Comparison of ENCODE assay signal across 34 cellular contexts in the genomic region with DNA sequence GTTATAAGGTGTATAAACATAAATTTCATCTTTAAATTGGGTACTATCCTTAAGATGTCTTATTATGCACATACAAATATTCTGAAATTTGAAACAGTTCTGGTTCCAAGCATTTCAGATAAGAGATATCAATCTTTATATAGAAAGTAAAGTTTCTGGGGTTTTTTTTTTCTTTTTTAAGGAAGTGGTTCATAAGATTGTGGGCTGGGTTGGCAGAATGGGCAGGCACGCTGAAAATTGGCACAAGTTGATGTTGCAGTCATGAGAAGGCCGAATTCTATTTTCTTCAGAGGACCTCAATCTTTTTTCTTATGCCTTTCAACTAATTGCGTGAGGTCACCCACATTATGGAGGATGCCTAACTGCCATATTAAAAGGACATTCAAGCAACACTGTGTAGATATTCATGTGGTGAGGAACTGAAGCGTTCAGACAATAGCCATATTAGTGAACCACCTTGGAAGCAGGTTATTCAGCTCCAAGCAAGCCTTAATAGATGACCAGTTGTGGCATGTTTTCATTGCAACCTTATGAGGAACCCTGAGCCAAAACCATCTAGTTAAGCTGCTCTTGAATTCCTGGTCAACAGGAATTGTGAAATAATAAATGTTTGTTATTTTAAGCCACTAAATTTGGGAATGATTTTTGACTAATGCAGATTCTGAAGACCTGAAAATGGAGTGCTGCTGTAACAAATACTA.
DNase-seq lines count a peak whose midpoint lies in the region; ATAC-seq, FAIRE-seq and TF ChIP-seq lines count a peak whose summit lies in the region.
"Had no signal": no experiment of that assay in that cellular context is flagged by ENCODE, and none has a peak within 500 bp of the region (broad histone marks: within the 10 kb centered on the region; RNA-seq: fewer than 3 reads in every experiment).

No MANE protein-coding gene starts in this region.

- FAIRE-seq in pancreas (lab: Jason Lieb, UNC), result no peak
- FAIRE-seq: GM12892, H54, TTC549 had no signal

- ATAC-seq in GM23338, result no peak
- ATAC-seq in SK-N-SH treated with all-trans-retinoic acid at 6 μM for 48 hours, result no peak
- ATAC-seq in pancreas, result no peak
- ATAC-seq: activated CD8-positive, alpha-beta memory T cell treated with anti-CD3 and anti-CD28 coated beads, Interleukin-2, amount 10 ng/mL, durations not matched to agents 7 days and 5 days; left lung; stimulated activated effector memory CD8-positive, alpha-beta T cell treated with anti-CD3 and anti-CD28 coated beads, Interleukin-12 subunit alpha, Interleukin-12 subunit beta, amount 100 ng/mL, for 72 hours had no signal

- WGBS in pancreas, 2 donors, result 86 to 95% methylated on average over 4 of the region's 4 CpGs

- peaks cover 1% of the 10 kb centered on the region for H3K27me3 Mint-ChIP-seq in GM23338 (ENCODE audit: insufficient read depth, low read depth, poor library complexity)
- H3K27me3 Mint-ChIP-seq: dendritic cell treated with granulocyte-macrophage colony-stimulating factor and Interleukin-4, amounts not matched to agents 40 ng/mL and 50 ng/mL, for 4 days; naive B cell had no signal

- H3K4me2 ChIP-seq in GM23338, result no peak overlapping the region
- H3K4me2 ChIP-seq in osteoblast (ENCODE audit: insufficient read depth, low read length), result no peak overlapping the region
- H3K4me2 ChIP-seq: KMS-11 had no signal

- no peaks in the 10 kb centered on the region for H3K27me3 ChIP-seq in GM23338 (ENCODE audit: insufficient read depth)
- no peaks in the 10 kb centered on the region for H3K27me3 ChIP-seq in osteoblast (ENCODE audit: insufficient read depth, low read length)
- H3K27me3 ChIP-seq in pancreas, result no peaks in the 10 kb centered on the region
- H3K27me3 ChIP-seq: left lung, spleen, suprapubic skin, vagina had no signal

- peaks cover 31% of the 10 kb centered on the region for H3K79me2 ChIP-seq in GM23338 (replicated peaks; ENCODE audit: insufficient read depth)
- H3K79me2 ChIP-seq in osteoblast (ENCODE audit: insufficient read depth, low read length), result peaks cover 54% of the 10 kb centered on the region

- no peak for DNase-seq in GM23338 (ENCODE audit: low spot score)
- DNase-seq in UCSD-AML1 (lab: John Stamatoyannopoulos, UW; ENCODE audit: unreplicated experiment), result peak; percentile 7
- DNase-seq in epithelial cell of esophagus (ENCODE audit: low read depth), result peak; percentile 83
- peak; percentile 3 for DNase-seq in osteoblast (ENCODE audit: insufficient read length, low spot score, missing footprints)
- no peak for DNase-seq in pancreas
- DNase-seq in pons (ENCODE audit: low spot score), result no peak
- no peak for DNase-seq in HuH-7 (ENCODE audit: low spot score)
- DNase-seq: activated CD4-positive, alpha-beta T cell treated with anti-CD3 and anti-CD28 coated beads, Interleukin-2, amount 10 ng/mL, durations not matched to agents 24 days and 14 days; activated CD8-positive, alpha-beta memory T cell treated with anti-CD3 and anti-CD28 coated beads, Interleukin-2, amount 10 ng/mL, durations not matched to agents 7 days and 5 days; activated naive CD4-positive, alpha-beta T cell treated with anti-CD3 and anti-CD28 coated beads, Interleukin-2, amount 50 U/mL, for 16 hours; caudate nucleus; EL; foreskin melanocyte; hippocampal formation; immature natural killer cell; left lung; naive B cell; NCI-H1092 treated with DMSO at 0.1 percent for 48 hours; NCI-H2081; NCI-H226; NCI-H82; SHP77; spleen; stimulated activated CD4-positive, alpha-beta T cell treated with anti-CD3 and anti-CD28 coated beads, Interleukin-2, amount 100 ng/mL, for 48 hours had no signal

- H3K27ac ChIP-seq in GM23338 (ENCODE audit: low read depth), result peak overlapping the region; percentile 39; the same call in 1 of the 2 replicates
- H3K27ac ChIP-seq in osteoblast (ENCODE audit: low read depth, low read length), result peak overlapping the region; percentile 16
- no peak overlapping the region for H3K27ac ChIP-seq in pancreas
- H3K27ac ChIP-seq: C4-2B, KMS-11, left lung, spleen, suprapubic skin, vagina had no signal

- no peak overlapping the region; the same call in 1 of the 2 replicates for H3K27ac Mint-ChIP-seq in GM23338
- H3K27ac Mint-ChIP-seq: activated CD4-positive, alpha-beta T cell treated with anti-CD3 and anti-CD28 coated beads, Interleukin-2, amount 10 ng/mL, durations not matched to agents 24 days and 14 days; activated CD8-positive, alpha-beta memory T cell treated with anti-CD3 and anti-CD28 coated beads, Interleukin-2, amount 10 ng/mL, durations not matched to agents 7 days and 5 days; dendritic cell treated with granulocyte-macrophage colony-stimulating factor and Interleukin-4, amounts not matched to agents 40 ng/mL and 50 ng/mL, for 4 days; naive B cell; stimulated activated effector memory CD8-positive, alpha-beta T cell treated with anti-CD3 and anti-CD28 coated beads, Interleukin-12 subunit alpha, Interleukin-12 subunit beta, amount 100 ng/mL, for 72 hours had no signal

- H4K20me1 ChIP-seq in GM23338 (replicated peaks; ENCODE audit: insufficient read depth) (no peaks in the 10 kb centered on the region; the same call in 1 of the 2 replicates), osteoblast (ENCODE audit: insufficient read depth, low read length) (no peaks in the 10 kb centered on the region)

- H3K9me2 ChIP-seq in GM23338 (ENCODE audit: insufficient read depth), result no peaks in the 10 kb centered on the region

- intact Hi-C loops in pancreas (cut with DNase I), result no loop called here

- TF ChIP-seq CTCF in GM23338 (conservative IDR thresholded peaks at IDR 0.05; ENCODE audit: low read depth in 2 of 2) (no peak), epithelial cell of esophagus (IDR thresholded peaks at IDR 0.05; ENCODE audit: insufficient read depth, low read depth, low read length, missing control alignments) (no peak), osteoblast (IDR thresholded peaks at IDR 0.05; ENCODE audit: extremely low read depth, low read depth, low read length) (no peak), pancreas (IDR thresholded peaks at IDR 0.05) (no peak)

- H3K36me3 Mint-ChIP-seq in GM23338 (ENCODE audit: low read depth), result peaks cover 40% of the 10 kb centered on the region
- H3K36me3 Mint-ChIP-seq: activated CD8-positive, alpha-beta memory T cell treated with anti-CD3 and anti-CD28 coated beads, Interleukin-2, amount 10 ng/mL, durations not matched to agents 7 days and 5 days; immature natural killer cell; stimulated activated effector memory CD8-positive, alpha-beta T cell treated with anti-CD3 and anti-CD28 coated beads, Interleukin-12 subunit alpha, Interleukin-12 subunit beta, amount 100 ng/mL, for 72 hours had no signal

- no peaks in the 10 kb centered on the region for H3K9me3 Mint-ChIP-seq in GM23338
- H3K9me3 Mint-ChIP-seq: activated CD4-positive, alpha-beta T cell treated with anti-CD3 and anti-CD28 coated beads, Interleukin-2, amount 10 ng/mL, durations not matched to agents 24 days and 14 days; dendritic cell treated with granulocyte-macrophage colony-stimulating factor and Interleukin-4, amounts not matched to agents 40 ng/mL and 50 ng/mL, for 4 days; immature natural killer cell; naive B cell; stimulated activated effector memory CD8-positive, alpha-beta T cell treated with anti-CD3 and anti-CD28 coated beads, Interleukin-12 subunit alpha, Interleukin-12 subunit beta, amount 100 ng/mL, for 72 hours had no signal

- H3F3A ChIP-seq in GM23338 (replicated peaks; ENCODE audit: low read depth), result no peaks in the 10 kb centered on the region

- H3K4me3 ChIP-seq in GM23338 (no peak overlapping the region), epithelial cell of esophagus (ENCODE audit: low read length) (no peak overlapping the region), osteoblast (ENCODE audit: insufficient read depth, low read length) (no peak overlapping the region), pancreas (no peak overlapping the region)
- H3K4me3 ChIP-seq: left lung, spleen, suprapubic skin, vagina had no signal

- peaks cover 18% of the 10 kb centered on the region for H3K4me1 Mint-ChIP-seq in GM23338
- H3K4me1 Mint-ChIP-seq: activated CD4-positive, alpha-beta T cell treated with anti-CD3 and anti-CD28 coated beads, Interleukin-2, amount 10 ng/mL, durations not matched to agents 24 days and 14 days; activated CD8-positive, alpha-beta memory T cell treated with anti-CD3 and anti-CD28 coated beads, Interleukin-2, amount 10 ng/mL, durations not matched to agents 7 days and 5 days; naive B cell; stimulated activated effector memory CD8-positive, alpha-beta T cell treated with anti-CD3 and anti-CD28 coated beads, Interleukin-12 subunit alpha, Interleukin-12 subunit beta, amount 100 ng/mL, for 72 hours had no signal

- H3K4me1 ChIP-seq in GM23338 (ENCODE audit: insufficient read depth), result peaks cover 3% of the 10 kb centered on the region; the same call in 1 of the 2 replicates
- H3K4me1 ChIP-seq in osteoblast (ENCODE audit: insufficient read depth, low read length), result peaks cover 3% of the 10 kb centered on the region
- no peaks in the 10 kb centered on the region for H3K4me1 ChIP-seq in pancreas
- H3K4me1 ChIP-seq: vagina had no signal

- H3K4me3 Mint-ChIP-seq in GM23338, result no peak overlapping the region
- H3K4me3 Mint-ChIP-seq: activated CD4-positive, alpha-beta T cell treated with anti-CD3 and anti-CD28 coated beads, Interleukin-2, amount 10 ng/mL, durations not matched to agents 24 days and 14 days; activated CD8-positive, alpha-beta memory T cell treated with anti-CD3 and anti-CD28 coated beads, Interleukin-2, amount 10 ng/mL, durations not matched to agents 7 days and 5 days; dendritic cell treated with granulocyte-macrophage colony-stimulating factor and Interleukin-4, amounts not matched to agents 40 ng/mL and 50 ng/mL, for 4 days; immature natural killer cell; naive B cell; stimulated activated effector memory CD8-positive, alpha-beta T cell treated with anti-CD3 and anti-CD28 coated beads, Interleukin-12 subunit alpha, Interleukin-12 subunit beta, amount 100 ng/mL, for 72 hours had no signal

- no peaks in the 10 kb centered on the region for H3K9me3 ChIP-seq in osteoblast (ENCODE audit: low read depth, low read length)
- H3K9me3 ChIP-seq in pancreas, result no peaks in the 10 kb centered on the region
- H3K9me3 ChIP-seq: left lung, spleen, suprapubic skin, vagina had no signal

- H2AFZ ChIP-seq in GM23338 (no peak overlapping the region), osteoblast (ENCODE audit: low read length) (no peak overlapping the region)

- peaks cover 12% of the 10 kb centered on the region; the same call in 1 of the 2 replicates for H3K36me3 ChIP-seq in GM23338 (ENCODE audit: insufficient read depth)
- H3K36me3 ChIP-seq in osteoblast (ENCODE audit: insufficient read depth, low read length), result peaks cover 25% of the 10 kb centered on the region
- H3K36me3 ChIP-seq in pancreas, result peaks cover 0 to 4% (median 0%) of the 10 kb centered on the region in 3 donors
- H3K36me3 ChIP-seq: vagina had no signal

TF ChIP-seq in GM23338, 12 proteins besides CTCF, POLR2A, EP300 and RAD21 (continues in another document):
- TF ChIP-seq EZH2phosphoT487 (IDR thresholded peaks at IDR 0.05; ENCODE audit: unreplicated experiment), result no peak

TF ChIP-seq in SK-N-SH treated with all-trans-retinoic acid at 6 μM for 48 hours, 23 proteins besides CTCF, POLR2A, EP300 and RAD21 (continues in another document):
- TF ChIP-seq ZFP30 (CRISPR knock-in tag; IDR thresholded peaks at IDR 0.05) (no peak), ARNTL (CRISPR knock-in tag; IDR thresholded peaks at IDR 0.05; ENCODE audit: borderline replicate concordance, low read depth) (no peak)

Comparison
In these comparisons a context has a peak if more than half of its experiments do, and no peak if none do; other contexts are left out.
1. DNase-seq: peak in UCSD-AML1 (single experiment), epithelial cell of esophagus (single experiment) and osteoblast (single experiment); none in GM23338 (single experiment), pancreas (0 of 6), pons (single experiment) and HuH-7 (single experiment).
2. H3K27ac ChIP-seq: peak in GM23338 (single experiment) and osteoblast (single experiment); none in pancreas (0 of 4).